ENCODE assay signal across 16 cellular contexts in the genomic region with DNA sequence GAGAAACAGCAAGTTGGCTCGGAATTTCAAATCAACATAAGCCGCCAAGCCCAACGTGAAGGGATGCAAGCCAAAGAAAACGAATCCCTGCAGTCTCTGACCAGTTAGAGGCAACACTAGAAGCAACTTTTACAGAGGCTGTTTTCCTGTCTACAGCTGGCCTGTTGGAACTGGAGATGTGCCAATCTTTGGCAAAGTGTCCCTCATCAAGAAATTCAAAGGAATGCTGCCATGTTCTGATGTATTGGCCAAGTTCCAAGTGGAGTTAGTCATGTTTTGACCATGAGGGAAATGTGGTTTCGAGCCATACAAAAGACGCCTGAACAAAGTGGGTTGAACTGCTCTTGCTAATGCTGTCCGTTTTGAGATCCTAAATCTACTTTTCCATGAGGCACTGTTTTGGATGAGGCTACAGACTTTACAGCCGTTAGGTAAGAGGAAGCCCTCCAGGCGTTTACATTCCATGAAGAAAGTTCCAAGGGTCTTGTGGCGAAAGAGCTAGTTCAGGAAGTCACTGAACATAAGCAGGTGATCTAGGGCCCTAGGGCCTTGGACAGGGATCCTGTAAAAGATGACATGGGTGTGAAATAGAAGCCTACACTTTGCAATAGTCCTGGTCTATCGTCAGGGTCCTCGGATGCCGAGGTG.
DNase-seq lines count a peak whose midpoint lies in the region; ATAC-seq and TF ChIP-seq lines count a peak whose summit lies in the region.
"Had no signal": no experiment of that assay in that cellular context is flagged by ENCODE, and none has a peak within 500 bp of the region (broad histone marks: within the 10 kb centered on the region; RNA-seq: fewer than 3 reads in every experiment).

No MANE protein-coding gene starts in this region.

- TF ChIP-seq CTCF in choroid plexus epithelial cell (conservative IDR thresholded peaks at IDR 0.05; ENCODE audit: low read depth, low read length): no peak
- TF ChIP-seq CTCF in CD14-positive monocyte (IDR thresholded peaks at IDR 0.05): no peak

- no peak for ATAC-seq in stimulated activated naive B cell treated with anti-CD40 and anti-IgM and Interleukin-4, amounts not matched to agents 10 μg/mL and 1 μg/mL and 100 μg/mL, for 72 hours (replicated peaks)
- ATAC-seq: SK-N-SH treated with all-trans-retinoic acid at 6 μM for 48 hours had no signal

- no peak overlapping the region for H3K4me3 Mint-ChIP-seq in CD14-positive monocyte
- no peak overlapping the region for H3K4me3 Mint-ChIP-seq in stimulated activated naive B cell treated with anti-CD40 and anti-IgM and Interleukin-4, amounts not matched to agents 10 μg/mL and 1 μg/mL and 100 μg/mL, for 72 hours
- H3K4me3 Mint-ChIP-seq: activated B cell treated with CpG ODN at 0.5 μM for 24 hours; activated naive CD4-positive, alpha-beta T cell treated with anti-CD3 and anti-CD28 coated beads, Interleukin-2, amount 50 U/mL, for 24 hours; stimulated activated naive CD8-positive, alpha-beta T cell treated with anti-CD3 and anti-CD28 coated beads, Interleukin-15, Interleukin-2, amounts not matched to agents 100 ng/mL and 50 ng/mL, for 24 hours had no signal

- H3K4me3 ChIP-seq in choroid plexus epithelial cell (ENCODE audit: low read depth, low read length): no peak overlapping the region
- H3K4me3 ChIP-seq: esophagus squamous epithelium had no signal

- peak; percentile 30 for DNase-seq in COLO829 (ENCODE audit: low spot score)
- peak; percentile 9 for DNase-seq in HT-29 (ENCODE audit: low spot score)
- DNase-seq in choroid plexus epithelial cell (ENCODE audit: low read depth): peak; percentile 99
- peak; percentile 44 for DNase-seq in non-pigmented ciliary epithelial cell (ENCODE audit: low read depth)
- no peak for DNase-seq in CD14-positive monocyte (ENCODE audit: low spot score)
- DNase-seq in NCI-H2029 treated with DMSO at 0.1 percent for 48 hours (lab: John Stamatoyannopoulos, UW): no peak
- DNase-seq in NCI-H187 treated with DMSO at 0.1 percent for 48 hours (lab: John Stamatoyannopoulos, UW): no peak
- DNase-seq in stimulated activated naive B cell treated with anti-CD40 and anti-IgM and Interleukin-4, amounts not matched to agents 10 μg/mL and 1 μg/mL and 100 μg/mL, for 72 hours: no peak
- DNase-seq: activated B cell treated with CpG ODN at 0.5 μM for 24 hours; activated CD8-positive, alpha-beta memory T cell treated with anti-CD3 and anti-CD28 coated beads, Interleukin-2, amount 50 U/mL, for 48 hours; esophagus squamous epithelium; KG1; NCI-H2081 treated with DMSO at 0.1 percent for 48 hours had no signal

- H3K4me1 Mint-ChIP-seq in CD14-positive monocyte: no peaks in the 10 kb centered on the region
- H3K4me1 Mint-ChIP-seq in stimulated activated naive B cell treated with anti-CD40 and anti-IgM and Interleukin-4, amounts not matched to agents 10 μg/mL and 1 μg/mL and 100 μg/mL, for 72 hours: no peaks in the 10 kb centered on the region
- H3K4me1 Mint-ChIP-seq: activated naive CD4-positive, alpha-beta T cell treated with anti-CD3 and anti-CD28 coated beads, Interleukin-2, amount 50 U/mL, for 24 hours had no signal

- no peak overlapping the region for H3K27ac Mint-ChIP-seq in CD14-positive monocyte
- H3K27ac Mint-ChIP-seq in stimulated activated naive B cell treated with anti-CD40 and anti-IgM and Interleukin-4, amounts not matched to agents 10 μg/mL and 1 μg/mL and 100 μg/mL, for 72 hours: no peak overlapping the region
- H3K27ac Mint-ChIP-seq: activated B cell treated with CpG ODN at 0.5 μM for 24 hours; activated naive CD4-positive, alpha-beta T cell treated with anti-CD3 and anti-CD28 coated beads, Interleukin-2, amount 50 U/mL, for 24 hours; stimulated activated naive CD8-positive, alpha-beta T cell treated with anti-CD3 and anti-CD28 coated beads, Interleukin-15, Interleukin-2, amounts not matched to agents 100 ng/mL and 50 ng/mL, for 24 hours had no signal

- H3K27me3 Mint-ChIP-seq in CD14-positive monocyte (ENCODE audit: low read depth in 3 of 3): peaks cover 2 to 8% (median 3%) of the 10 kb centered on the region in 3 donors
- H3K27me3 Mint-ChIP-seq in stimulated activated naive B cell treated with anti-CD40 and anti-IgM and Interleukin-4, amounts not matched to agents 10 μg/mL and 1 μg/mL and 100 μg/mL, for 72 hours: peaks cover 18 to 35% of the 10 kb centered on the region in 2 donors

- intact Hi-C loops in CD14-positive monocyte (cut with micrococcal nuclease): no loop called here

- H3K9me3 Mint-ChIP-seq in CD14-positive monocyte: no peaks in the 10 kb centered on the region
- no peaks in the 10 kb centered on the region for H3K9me3 Mint-ChIP-seq in stimulated activated naive B cell treated with anti-CD40 and anti-IgM and Interleukin-4, amounts not matched to agents 10 μg/mL and 1 μg/mL and 100 μg/mL, for 72 hours
- H3K9me3 Mint-ChIP-seq: activated B cell treated with CpG ODN at 0.5 μM for 24 hours; activated naive CD4-positive, alpha-beta T cell treated with anti-CD3 and anti-CD28 coated beads, Interleukin-2, amount 50 U/mL, for 24 hours; stimulated activated naive CD8-positive, alpha-beta T cell treated with anti-CD3 and anti-CD28 coated beads, Interleukin-15, Interleukin-2, amounts not matched to agents 100 ng/mL and 50 ng/mL, for 24 hours had no signal

- no peaks in the 10 kb centered on the region for H3K36me3 Mint-ChIP-seq in CD14-positive monocyte
- H3K36me3 Mint-ChIP-seq in stimulated activated naive B cell treated with anti-CD40 and anti-IgM and Interleukin-4, amounts not matched to agents 10 μg/mL and 1 μg/mL and 100 μg/mL, for 72 hours: no peaks in the 10 kb centered on the region
- H3K36me3 Mint-ChIP-seq: activated naive CD4-positive, alpha-beta T cell treated with anti-CD3 and anti-CD28 coated beads, Interleukin-2, amount 50 U/mL, for 24 hours had no signal

Comparison
In these comparisons a context has a peak if more than half of its experiments do, and no peak if none do; other contexts are left out.
1. DNase-seq: peak in COLO829 (single experiment), HT-29 (single experiment), choroid plexus epithelial cell (single experiment) and non-pigmented ciliary epithelial cell (single experiment); none in CD14-positive monocyte (single experiment), NCI-H2029 treated with DMSO at 0.1 percent for 48 hours (single experiment), NCI-H187 treated with DMSO at 0.1 percent for 48 hours (single experiment) and stimulated activated naive B cell treated with anti-CD40 and anti-IgM and Interleukin-4, amounts not matched to agents 10 μg/mL and 1 μg/mL and 100 μg/mL, for 72 hours (single experiment).